21 cellular contexts compared by ENCODE assay signal in genomic region chr7:158033196-158033595, GRCh38.
"Had no signal": no experiment of that assay in that cellular context is flagged by ENCODE, and none has a peak within 500 bp of the region (broad histone marks: within the 10 kb centered on the region; RNA-seq: fewer than 3 reads in every experiment).

No MANE protein-coding gene starts in this region.

- H3K27ac ChIP-seq: esophagus squamous epithelium, left ventricle myocardium inferior, ovary, testis, tibial nerve had no signal

- DNase-seq: effector memory CD8-positive, alpha-beta T cell; esophagus squamous epithelium; foreskin fibroblast; kidney; left cardiac atrium; left ventricle myocardium inferior; mesenchymal stem cell; naive B cell; nucleus accumbens; ovary; right cardiac atrium; stimulated activated CD4-positive, alpha-beta T cell treated with anti-CD3 and anti-CD28 coated beads, Interleukin-15, amount 100 ng/mL, for 24 hours; stimulated activated CD4-positive, alpha-beta T cell treated with anti-CD3 and anti-CD28 coated beads, Interleukin-1b, Interleukin-23, amount 100 ng/mL, for 48 hours; stimulated activated CD4-positive, alpha-beta T cell treated with anti-CD3 and anti-CD28 coated beads, Interleukin-4, amount 100 ng/mL, for 24 hours; testis had no signal

- H3K9me3 ChIP-seq: ovary, testis, tibial nerve had no signal

- H3K4me3 Mint-ChIP-seq: dendritic cell treated with granulocyte-macrophage colony-stimulating factor and Interleukin-4, amounts not matched to agents 40 ng/mL and 50 ng/mL, for 4 days; effector memory CD8-positive, alpha-beta T cell; naive B cell; stimulated activated memory B cell treated with anti-CD40 and anti-IgM and Interleukin-4, amounts not matched to agents 10 μg/mL and 1 μg/mL and 100 μg/mL, for 72 hours; stimulated activated naive CD8-positive, alpha-beta T cell treated with anti-CD3 and anti-CD28 coated beads, Interleukin-15, Interleukin-2, amounts not matched to agents 100 ng/mL and 50 ng/mL, for 24 hours had no signal

- H3K27ac Mint-ChIP-seq: dendritic cell treated with granulocyte-macrophage colony-stimulating factor and Interleukin-4, amounts not matched to agents 40 ng/mL and 50 ng/mL, for 4 days; effector memory CD8-positive, alpha-beta T cell; naive B cell; progenitor cell of endocrine pancreas; stimulated activated memory B cell treated with anti-CD40 and anti-IgM and Interleukin-4, amounts not matched to agents 10 μg/mL and 1 μg/mL and 100 μg/mL, for 72 hours; stimulated activated naive CD8-positive, alpha-beta T cell treated with anti-CD3 and anti-CD28 coated beads, Interleukin-15, Interleukin-2, amounts not matched to agents 100 ng/mL and 50 ng/mL, for 24 hours had no signal

- ATAC-seq: effector memory CD8-positive, alpha-beta T cell; left cardiac atrium; right cardiac atrium; stimulated activated memory B cell treated with anti-CD40 and anti-IgM and Interleukin-4, amounts not matched to agents 10 μg/mL and 1 μg/mL and 100 μg/mL, for 72 hours had no signal

- H3K4me1 ChIP-seq: esophagus squamous epithelium, left ventricle myocardium inferior, testis, tibial nerve had no signal

- H3K36me3 Mint-ChIP-seq: stimulated activated memory B cell treated with anti-CD40 and anti-IgM and Interleukin-4, amounts not matched to agents 10 μg/mL and 1 μg/mL and 100 μg/mL, for 72 hours had no signal

- H3K36me3 ChIP-seq: esophagus squamous epithelium, left ventricle myocardium inferior, ovary, tibial nerve had no signal

- H3K4me3 ChIP-seq: esophagus squamous epithelium, left ventricle myocardium inferior, lung, ovary, testis, tibial nerve had no signal

- H3K27me3 Mint-ChIP-seq: progenitor cell of endocrine pancreas; stimulated activated memory B cell treated with anti-CD40 and anti-IgM and Interleukin-4, amounts not matched to agents 10 μg/mL and 1 μg/mL and 100 μg/mL, for 72 hours had no signal

- H3K4me1 Mint-ChIP-seq: naive B cell; stimulated activated memory B cell treated with anti-CD40 and anti-IgM and Interleukin-4, amounts not matched to agents 10 μg/mL and 1 μg/mL and 100 μg/mL, for 72 hours had no signal

- H3K27me3 ChIP-seq: ovary, testis, tibial nerve had no signal
